ENCODE assay signal across 29 cellular contexts in genomic region chr10:28644647-28645046, GRCh38. TPM values are rescaled to one million over a fixed set of nuclear protein-coding genes. Genes with fewer than 3 reads are reported as not detected.
"Had no signal": no experiment of that assay in that cellular context is flagged by ENCODE, and none has a peak within 500 bp of the region (broad histone marks: within the 10 kb centered on the region; RNA-seq: fewer than 3 reads in every experiment).

No MANE protein-coding gene starts in this region.

- H3K4me1 Mint-ChIP-seq: activated naive CD8-positive, alpha-beta T cell treated with anti-CD3 and anti-CD28 coated beads, Interleukin-2, amount 50 U/mL, for 24 hours; WTC11 had no signal

- H3K9me3 ChIP-seq: body of pancreas had no signal

- H3K4me1 ChIP-seq: ascending aorta, body of pancreas, SJSA1 had no signal

- DNase-seq: activated CD4-positive, alpha-beta T cell treated with anti-CD3 and anti-CD28 coated beads for 48 hours; activated CD4-positive, alpha-beta T cell treated with anti-CD3 and anti-CD28 coated beads, Interleukin-2, amount 50 U/mL, for 4 hours; activated CD4-positive, CD25-positive, alpha-beta regulatory T cell treated with anti-CD3 and anti-CD28 coated beads, Interleukin-2, amount 50 U/mL, for 72 hours; activated CD8-positive, alpha-beta memory T cell treated with anti-CD3 and anti-CD28 coated beads for 24 hours; activated effector memory CD4-positive, alpha-beta T cell treated with anti-CD3 and anti-CD28 coated beads, Interleukin-2, amount 50 U/mL, for 16 hours; activated naive CD4-positive, alpha-beta T cell treated with Interleukin-2 at 50 U/mL for 16 hours; activated naive CD8-positive, alpha-beta T cell treated with anti-CD3 and anti-CD28 coated beads, Interleukin-2, amount 50 U/mL, for 24 hours; activated T-cell treated with anti-CD3 and anti-CD28 coated beads, Interleukin-2, amount 50 U/mL, for 4 hours; amniotic stem cell; body of pancreas; MG63; NCI-H1092 treated with DMSO at 0.1 percent for 48 hours; NCI-H1436; NCI-H1694 treated with DMSO at 0.1 percent for 48 hours; NCI-H2029 treated with DMSO at 0.1 percent for 48 hours; NCI-H345; NCI-H510A; NCI-H526 treated with DMSO at 0.1 percent for 48 hours; NCI-H82; NK-92 treated with Interleukin-12 subunit alpha and Interleukin-12 subunit beta, amount 100 ng/mL, for 24 hours; PC-3; SHP77; SW 1271 had no signal

- H3K36me3 Mint-ChIP-seq: activated naive CD4-positive, alpha-beta T cell treated with anti-CD3 and anti-CD28 coated beads, Interleukin-2, amount 50 U/mL, for 72 hours; WTC11 had no signal

- H3K27ac ChIP-seq: ascending aorta, body of pancreas, SJSA1 had no signal

- H3K36me3 ChIP-seq: ascending aorta, MG63, SJSA1 had no signal

- ATAC-seq: activated naive CD4-positive, alpha-beta T cell treated with anti-CD3 and anti-CD28 coated beads, Interleukin-2, amount 50 U/mL, for 72 hours; activated naive CD8-positive, alpha-beta T cell treated with anti-CD3 and anti-CD28 coated beads, Interleukin-2, amount 50 U/mL, for 24 hours; activated T-cell treated with anti-CD3 and anti-CD28 coated beads, Interleukin-2, amount 50 U/mL, for 4 hours; body of pancreas; PC-3; SK-N-SH treated with all-trans-retinoic acid at 6 μM for 48 hours; WTC11 had no signal

- H3K27ac Mint-ChIP-seq: activated naive CD8-positive, alpha-beta T cell treated with anti-CD3 and anti-CD28 coated beads, Interleukin-2, amount 50 U/mL, for 24 hours; WTC11 had no signal

- H3K4me3 ChIP-seq: ascending aorta, body of pancreas, MG63, SJSA1 had no signal

- H3K27me3 ChIP-seq: ascending aorta, body of pancreas, MG63, SJSA1 had no signal

- H3K4me3 Mint-ChIP-seq: activated naive CD8-positive, alpha-beta T cell treated with anti-CD3 and anti-CD28 coated beads, Interleukin-2, amount 50 U/mL, for 24 hours; activated T-cell treated with anti-CD3 and anti-CD28 coated beads, Interleukin-2, amount 50 U/mL, for 4 hours; WTC11 had no signal

- H3K9me3 Mint-ChIP-seq: activated naive CD4-positive, alpha-beta T cell treated with anti-CD3 and anti-CD28 coated beads, Interleukin-2, amount 50 U/mL, for 72 hours; activated naive CD8-positive, alpha-beta T cell treated with anti-CD3 and anti-CD28 coated beads, Interleukin-2, amount 50 U/mL, for 24 hours had no signal

RNA-seq across cellular contexts. Expression of gene BAMBI, which starts 32.7 kb away (rescaled TPM):
- total RNA-seq: T-helper 1 cell treated with Interleukin-12 subunit alpha and Interleukin-12 subunit beta and Interleukin-4 antibody, amounts not matched to agents 30 ng/mL and 1 ng/mL, for 36 hours had no signal
